In genomic region chr20:48411906-48412305, GRCh38 we compare ENCODE assay signal across 21 cellular contexts.
"Had no signal": no experiment of that assay in that cellular context is flagged by ENCODE, and none has a peak within 500 bp of the region (broad histone marks: within the 10 kb centered on the region; RNA-seq: fewer than 3 reads in every experiment).

No MANE protein-coding gene starts in this region.

- H3K4me3 ChIP-seq: breast epithelium, SJSA1 had no signal

- H3K4me1 Mint-ChIP-seq: activated naive CD4-positive, alpha-beta T cell treated with anti-CD3 and anti-CD28 coated beads, Interleukin-2, amount 50 U/mL, for 24 hours had no signal

- H3K36me3 Mint-ChIP-seq: activated naive CD4-positive, alpha-beta T cell treated with anti-CD3 and anti-CD28 coated beads, Interleukin-2, amount 50 U/mL, for 24 hours had no signal

- H3K27ac ChIP-seq: breast epithelium, SJSA1 had no signal

- H3K36me3 ChIP-seq: breast epithelium, SJSA1 had no signal

- H3K9me3 Mint-ChIP-seq: activated naive CD4-positive, alpha-beta T cell treated with anti-CD3 and anti-CD28 coated beads, Interleukin-2, amount 50 U/mL, for 24 hours; T-helper 1 cell treated with Interleukin-12 subunit alpha and Interleukin-12 subunit beta and Interleukin-4 antibody, amounts not matched to agents 30 μg/mL and 1 μg/mL, for 36 hours had no signal

- H3K9me3 ChIP-seq: breast epithelium, SJSA1 had no signal

- H3K4me3 Mint-ChIP-seq: activated CD8-positive, alpha-beta T cell treated with anti-CD3 and anti-CD28 coated beads, Interleukin-2, amount 10 ng/mL, durations not matched to agents 7 days and 5 days; activated naive CD4-positive, alpha-beta T cell treated with anti-CD3 and anti-CD28 coated beads, Interleukin-2, amount 50 U/mL, for 24 hours; T-helper 1 cell treated with Interleukin-12 subunit alpha and Interleukin-12 subunit beta and Interleukin-4 antibody, amounts not matched to agents 30 μg/mL and 1 μg/mL, for 36 hours had no signal

- H3K4me1 ChIP-seq: breast epithelium, SJSA1 had no signal

- H3K27ac Mint-ChIP-seq: activated CD8-positive, alpha-beta T cell treated with anti-CD3 and anti-CD28 coated beads, Interleukin-2, amount 10 ng/mL, durations not matched to agents 7 days and 5 days; activated naive CD4-positive, alpha-beta T cell treated with anti-CD3 and anti-CD28 coated beads, Interleukin-2, amount 50 U/mL, for 24 hours; T-helper 1 cell treated with Interleukin-12 subunit alpha and Interleukin-12 subunit beta and Interleukin-4 antibody, amounts not matched to agents 30 μg/mL and 1 μg/mL, for 36 hours had no signal

- DNase-seq: activated CD4-positive, alpha-beta T cell treated with anti-CD3 and anti-CD28 coated beads for 48 hours; activated CD4-positive, alpha-beta T cell treated with anti-CD3 and anti-CD28 coated beads, Interleukin-2, amount 50 U/mL, for 4 hours; activated CD8-positive, alpha-beta memory T cell treated with anti-CD3 and anti-CD28 coated beads, Interleukin-2, amount 50 U/mL, for 48 hours; activated CD8-positive, alpha-beta T cell treated with anti-CD3 and anti-CD28 coated beads, Interleukin-2, amount 10 ng/mL, durations not matched to agents 7 days and 5 days; activated T-cell treated with anti-CD3 and anti-CD28 coated beads, Interleukin-2, amount 50 U/mL, for 1 hour; aorta; KG1; NCI-H1048; NCI-H146; NCI-H187 treated with DMSO at 0.1 percent for 48 hours; NCI-H2107; NCI-H2171 treated with DMSO at 0.1 percent for 48 hours; NCI-H226; NCI-H510A treated with DMSO at 0.1 percent for 48 hours; NK-92 treated with Interleukin-12 subunit alpha and Interleukin-12 subunit beta, amount 100 ng/mL, for 24 hours; OCI-M1; SHP77 had no signal
